ENCODE assay signal across 17 cellular contexts in genomic region chr12:114611145-114612018, GRCh38.
DNase-seq lines count a peak whose midpoint lies in the region; ATAC-seq, FAIRE-seq and TF ChIP-seq lines count a peak whose summit lies in the region.
"Had no signal": no experiment of that assay in that cellular context is flagged by ENCODE, and none has a peak within 500 bp of the region (broad histone marks: within the 10 kb centered on the region; RNA-seq: fewer than 3 reads in every experiment).

No MANE protein-coding gene starts in this region.

- POLR2A ChIA-PET in A549 (lab: Yijun Ruan, JAX): interaction anchor here (0.6 to 1.6 kb wide), 2 partner anchors 73 to 243 kb away, joined by 3 to 4 read pairs; no protein-coding TSS in a partner anchor
- POLR2A ChIA-PET in CD8-positive, alpha-beta memory T cell (lab: Charles Lee): no interaction called here

- no peak for TF ChIP-seq RAD21 in A549 (conservative IDR thresholded peaks at IDR 0.05 in 1 of 2, IDR thresholded peaks at IDR 0.05 in 1 of 2)

- CTCF ChIA-PET in A549 (lab: Yijun Ruan, JAX): interaction anchor here (0.9 to 3.7 kb wide), 3 partner anchors 11 to 563 kb away, joined by 4 to 15 read pairs (median 5); no protein-coding TSS in a partner anchor
- CTCF ChIA-PET in CD8-positive, alpha-beta memory T cell (lab: Charles Lee): no interaction called here

- TF ChIP-seq EP300 in A549 (IDR thresholded peaks at IDR 0.05): peak in 1 of 2 experiments; percentile 31; a peak in 2 of 5 replicates

- H3K27ac ChIP-seq in A549 (peak overlapping the region; percentile 72), endodermal cell (ENCODE audit: low read depth, low read length) (no peak overlapping the region)
- no peak overlapping the region for H3K27ac ChIP-seq in CD8-positive, alpha-beta memory T cell (ENCODE audit: low read depth, low read length)

- H3K4me1 Mint-ChIP-seq in endodermal cell: peaks cover 10% of the 10 kb centered on the region
- H3K4me1 Mint-ChIP-seq in CD8-positive, alpha-beta memory T cell: no peaks in the 10 kb centered on the region
- H3K4me1 Mint-ChIP-seq: B cell had no signal

- H3K9me3 ChIP-seq in A549 (peaks cover 8% of the 10 kb centered on the region; the same call in 2 of the 3 replicates), endodermal cell (ENCODE audit: control insufficient read depth, low read length) (peaks cover 4% of the 10 kb centered on the region)
- peaks cover 7% of the 10 kb centered on the region for H3K9me3 ChIP-seq in CD8-positive, alpha-beta memory T cell (ENCODE audit: low read length)

- H3K27me3 ChIP-seq in endodermal cell (ENCODE audit: control insufficient read depth, insufficient read depth, low read length, poor library complexity, severe bottlenecking): no peaks in the 10 kb centered on the region
- H3K27me3 ChIP-seq in CD8-positive, alpha-beta memory T cell (ENCODE audit: insufficient read depth, low read length, poor library complexity, severe bottlenecking): no peaks in the 10 kb centered on the region

- 36% methylated on average over 8 of the region's 8 CpGs for WGBS in A549 (ENCODE audit: missing lambda C conversion rate)
- WGBS in endodermal cell (ENCODE audit: insufficient coverage in 1 of 2, insufficient read length in 1 of 2), 2 experiments: 95 to 98% methylated on average over 6 to 8 of the region's 8 CpGs

- no peaks in the 10 kb centered on the region for H3K36me3 ChIP-seq in endodermal cell (ENCODE audit: control insufficient read depth, insufficient read depth, low read length)
- H3K36me3 ChIP-seq in CD8-positive, alpha-beta memory T cell (ENCODE audit: insufficient read depth, low read length): no peaks in the 10 kb centered on the region

- DNase-seq in A549 (ENCODE audit: low read depth in 1 of 2, low spot score in 1 of 2) (peak; percentile 31 to 87), HuH-7.5 (ENCODE audit: low spot score) (peak; percentile 34), endodermal cell (no peak), mucosa of gallbladder (ENCODE audit: low spot score) (peak; percentile 67), NCI-H524 (lab: John Stamatoyannopoulos, UW) (no peak), inferior parietal cortex (ENCODE audit: extremely low spot score) (no peak)
- DNase-seq in central memory CD4-positive, alpha-beta T cell: no peak
- no peak for DNase-seq in CD8-positive, alpha-beta memory T cell
- DNase-seq: CD4-positive, alpha-beta T cell; IMR-90; Kasumi-1; NCI-H1417; NCI-H2029 treated with DMSO at 0.1 percent for 48 hours; NCI-H510A; OCI-M1 had no signal

- no peak for FAIRE-seq in A549 (lab: Jason Lieb, UNC)
- FAIRE-seq: H1 had no signal

- H3K36me3 Mint-ChIP-seq in endodermal cell (ENCODE audit: low read depth): no peaks in the 10 kb centered on the region
- no peaks in the 10 kb centered on the region for H3K36me3 Mint-ChIP-seq in CD8-positive, alpha-beta memory T cell

- TF ChIP-seq POLR2A in A549 (IDR thresholded peaks at IDR 0.05; ENCODE audit: low read length): no peak

- peaks cover 7% of the 10 kb centered on the region for H3K27me3 Mint-ChIP-seq in endodermal cell (ENCODE audit: insufficient read depth)
- peaks cover 0 to 4% of the 10 kb centered on the region in 2 donors for H3K27me3 Mint-ChIP-seq in CD8-positive, alpha-beta memory T cell

- TF ChIP-seq CTCF in A549 (IDR thresholded peaks at IDR 0.05) (no peak), endodermal cell (conservative IDR thresholded peaks at IDR 0.05) (no peak)

- no peak overlapping the region for H3K9ac ChIP-seq in endodermal cell (ENCODE audit: extremely low read depth, low read length, poor library complexity, severe bottlenecking)

- H3K27ac Mint-ChIP-seq in endodermal cell: no peak overlapping the region
- no peak overlapping the region for H3K27ac Mint-ChIP-seq in CD8-positive, alpha-beta memory T cell
- H3K27ac Mint-ChIP-seq: B cell; CD4-positive, alpha-beta T cell had no signal

- peak overlapping the region; percentile 70 for H3K4me2 ChIP-seq in A549

- peaks cover 9% of the 10 kb centered on the region for H3K9me3 Mint-ChIP-seq in endodermal cell
- H3K9me3 Mint-ChIP-seq in CD8-positive, alpha-beta memory T cell: peaks cover 7 to 16% (median 10%) of the 10 kb centered on the region in 5 donors

- ATAC-seq in A549: peak; percentile 96 to 98

- H3K4me3 ChIP-seq in A549: no peak overlapping the region
- no peak overlapping the region for H3K4me3 ChIP-seq in endodermal cell (ENCODE audit: low read length)
- H3K4me3 ChIP-seq in CD8-positive, alpha-beta memory T cell (ENCODE audit: low read length): no peak overlapping the region

- H3K4me3 Mint-ChIP-seq in endodermal cell: peak overlapping the region; percentile 3
- no peak overlapping the region for H3K4me3 Mint-ChIP-seq in CD8-positive, alpha-beta memory T cell
- H3K4me3 Mint-ChIP-seq: B cell; CD4-positive, alpha-beta T cell had no signal

- H3K4me1 ChIP-seq in A549 (peaks cover 20% of the 10 kb centered on the region), endodermal cell (ENCODE audit: control insufficient read depth, insufficient read depth, low read length) (no peaks in the 10 kb centered on the region)
- no peaks in the 10 kb centered on the region for H3K4me1 ChIP-seq in CD8-positive, alpha-beta memory T cell (ENCODE audit: insufficient read depth, low read length)

TF ChIP-seq in A549, 52 proteins besides CTCF, POLR2A, EP300 and RAD21:
- TF ChIP-seq MAFK (IDR thresholded peaks at IDR 0.05; ENCODE audit: partially characterized antibody) (peak; percentile 9), CHD2 (IDR thresholded peaks at IDR 0.05; ENCODE audit: low read length, partially characterized antibody) (no peak), HDAC2 (IDR thresholded peaks at IDR 0.05) (no peak), GATA3 (IDR thresholded peaks at IDR 0.05; ENCODE audit: borderline replicate concordance) (peak; percentile 58)
TF ChIP-seq in A549: peak in this region for 2.

Comparison
In these comparisons a context has a peak if more than half of its experiments do, and no peak if none do; other contexts are left out.
1. DNase-seq: peak in A549 (2 of 2), HuH-7.5 (single experiment) and mucosa of gallbladder (single experiment); none in endodermal cell (single experiment), central memory CD4-positive, alpha-beta T cell (single experiment), NCI-H524 (0 of 2), inferior parietal cortex (single experiment) and CD8-positive, alpha-beta memory T cell (0 of 5).
2. H3K27ac ChIP-seq: peak in A549 (2 of 2); none in endodermal cell (single experiment) and CD8-positive, alpha-beta memory T cell (single experiment).